In genomic region chr17:65137076-65137935, GRCh38 we compare ENCODE assay signal across 1 cellular context.
TF ChIP-seq lines count a peak whose summit lies in the region.

Gene RGS9, plus strand, starts transcription at chr17:65137370. Its CDS starts 171 bp downstream, at chr17:65137541.

TF ChIP-seq in K562, 482 proteins besides CTCF, POLR2A, EP300 and RAD21 (continued from another document and continues in another):
- no peak for TF ChIP-seq E2F5 (CRISPR knock-in tag; IDR thresholded peaks at IDR 0.05)
- no peak for TF ChIP-seq ZSCAN32 (CRISPR knock-in tag; IDR thresholded peaks at IDR 0.05)
- TF ChIP-seq ZNF830 (CRISPR knock-in tag; IDR thresholded peaks at IDR 0.05) = no peak
- no peak for TF ChIP-seq KAT8 (IDR thresholded peaks at IDR 0.05; ENCODE audit: low read depth)
- TF ChIP-seq CREM (IDR thresholded peaks at IDR 0.05; ENCODE audit: low read depth) = no peak
- TF ChIP-seq NBN (IDR thresholded peaks at IDR 0.05; ENCODE audit: low read depth) = no peak
- TF ChIP-seq MEF2A (IDR thresholded peaks at IDR 0.05; ENCODE audit: control insufficient read depth, low read depth, low read length) = no peak
- TF ChIP-seq ZNF644 (tag; IDR thresholded peaks at IDR 0.05; ENCODE audit: low read depth) = no peak
- TF ChIP-seq ZFP30 (CRISPR knock-in tag; IDR thresholded peaks at IDR 0.05; ENCODE audit: borderline replicate concordance) = no peak
- TF ChIP-seq STAT5B (CRISPR knock-in tag; IDR thresholded peaks at IDR 0.05) = no peak
- TF ChIP-seq, protein P1, sequence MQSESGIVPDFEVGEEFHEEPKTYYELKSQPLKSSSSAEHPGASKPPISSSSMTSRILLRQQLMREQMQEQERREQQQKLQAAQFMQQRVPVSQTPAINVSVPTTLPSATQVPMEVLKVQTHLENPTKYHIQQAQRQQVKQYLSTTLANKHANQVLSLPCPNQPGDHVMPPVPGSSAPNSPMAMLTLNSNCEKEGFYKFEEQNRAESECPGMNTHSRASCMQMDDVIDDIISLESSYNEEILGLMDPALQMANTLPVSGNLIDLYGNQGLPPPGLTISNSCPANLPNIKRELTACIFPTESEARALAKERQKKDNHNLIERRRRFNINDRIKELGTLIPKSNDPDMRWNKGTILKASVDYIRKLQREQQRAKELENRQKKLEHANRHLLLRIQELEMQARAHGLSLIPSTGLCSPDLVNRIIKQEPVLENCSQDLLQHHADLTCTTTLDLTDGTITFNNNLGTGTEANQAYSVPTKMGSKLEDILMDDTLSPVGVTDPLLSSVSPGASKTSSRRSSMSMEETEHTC (IDR thresholded peaks at IDR 0.05) = no peak
- TF ChIP-seq, protein P2, sequence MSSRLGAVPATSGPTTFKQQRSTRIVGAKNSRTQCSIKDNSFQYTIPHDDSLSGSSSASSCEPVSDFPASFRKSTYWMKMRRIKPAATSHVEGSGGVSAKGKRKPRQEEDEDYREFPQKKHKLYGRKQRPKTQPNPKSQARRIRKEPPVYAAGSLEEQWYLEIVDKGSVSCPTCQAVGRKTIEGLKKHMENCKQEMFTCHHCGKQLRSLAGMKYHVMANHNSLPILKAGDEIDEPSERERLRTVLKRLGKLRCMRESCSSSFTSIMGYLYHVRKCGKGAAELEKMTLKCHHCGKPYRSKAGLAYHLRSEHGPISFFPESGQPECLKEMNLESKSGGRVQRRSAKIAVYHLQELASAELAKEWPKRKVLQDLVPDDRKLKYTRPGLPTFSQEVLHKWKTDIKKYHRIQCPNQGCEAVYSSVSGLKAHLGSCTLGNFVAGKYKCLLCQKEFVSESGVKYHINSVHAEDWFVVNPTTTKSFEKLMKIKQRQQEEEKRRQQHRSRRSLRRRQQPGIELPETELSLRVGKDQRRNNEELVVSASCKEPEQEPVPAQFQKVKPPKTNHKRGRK (tag; IDR thresholded peaks at IDR 0.05) = no peak
- TF ChIP-seq RBM22 (IDR thresholded peaks at IDR 0.05; ENCODE audit: low read depth, low read length, poor library complexity, severe bottlenecking) = no peak
- TF ChIP-seq ZNF311 (CRISPR knock-in tag; IDR thresholded peaks at IDR 0.05) = no peak
- TF ChIP-seq ATF7 (IDR thresholded peaks at IDR 0.05) = peak; percentile 41; the same call in 1 of the 2 replicates
- TF ChIP-seq SMARCB1 (IDR thresholded peaks at IDR 0.05; ENCODE audit: insufficient read length, low read depth) = no peak
- no peak for TF ChIP-seq EP400 (IDR thresholded peaks at IDR 0.05)
- no peak for TF ChIP-seq SIN3A (IDR thresholded peaks at IDR 0.05; ENCODE audit: borderline replicate concordance in 2 of 2, control insufficient read depth in 1 of 2, low read depth in 2 of 2, low read length in 2 of 2)
- TF ChIP-seq ZNF766 (CRISPR knock-in tag; conservative IDR thresholded peaks at IDR 0.05) = no peak
- TF ChIP-seq, protein P3, sequence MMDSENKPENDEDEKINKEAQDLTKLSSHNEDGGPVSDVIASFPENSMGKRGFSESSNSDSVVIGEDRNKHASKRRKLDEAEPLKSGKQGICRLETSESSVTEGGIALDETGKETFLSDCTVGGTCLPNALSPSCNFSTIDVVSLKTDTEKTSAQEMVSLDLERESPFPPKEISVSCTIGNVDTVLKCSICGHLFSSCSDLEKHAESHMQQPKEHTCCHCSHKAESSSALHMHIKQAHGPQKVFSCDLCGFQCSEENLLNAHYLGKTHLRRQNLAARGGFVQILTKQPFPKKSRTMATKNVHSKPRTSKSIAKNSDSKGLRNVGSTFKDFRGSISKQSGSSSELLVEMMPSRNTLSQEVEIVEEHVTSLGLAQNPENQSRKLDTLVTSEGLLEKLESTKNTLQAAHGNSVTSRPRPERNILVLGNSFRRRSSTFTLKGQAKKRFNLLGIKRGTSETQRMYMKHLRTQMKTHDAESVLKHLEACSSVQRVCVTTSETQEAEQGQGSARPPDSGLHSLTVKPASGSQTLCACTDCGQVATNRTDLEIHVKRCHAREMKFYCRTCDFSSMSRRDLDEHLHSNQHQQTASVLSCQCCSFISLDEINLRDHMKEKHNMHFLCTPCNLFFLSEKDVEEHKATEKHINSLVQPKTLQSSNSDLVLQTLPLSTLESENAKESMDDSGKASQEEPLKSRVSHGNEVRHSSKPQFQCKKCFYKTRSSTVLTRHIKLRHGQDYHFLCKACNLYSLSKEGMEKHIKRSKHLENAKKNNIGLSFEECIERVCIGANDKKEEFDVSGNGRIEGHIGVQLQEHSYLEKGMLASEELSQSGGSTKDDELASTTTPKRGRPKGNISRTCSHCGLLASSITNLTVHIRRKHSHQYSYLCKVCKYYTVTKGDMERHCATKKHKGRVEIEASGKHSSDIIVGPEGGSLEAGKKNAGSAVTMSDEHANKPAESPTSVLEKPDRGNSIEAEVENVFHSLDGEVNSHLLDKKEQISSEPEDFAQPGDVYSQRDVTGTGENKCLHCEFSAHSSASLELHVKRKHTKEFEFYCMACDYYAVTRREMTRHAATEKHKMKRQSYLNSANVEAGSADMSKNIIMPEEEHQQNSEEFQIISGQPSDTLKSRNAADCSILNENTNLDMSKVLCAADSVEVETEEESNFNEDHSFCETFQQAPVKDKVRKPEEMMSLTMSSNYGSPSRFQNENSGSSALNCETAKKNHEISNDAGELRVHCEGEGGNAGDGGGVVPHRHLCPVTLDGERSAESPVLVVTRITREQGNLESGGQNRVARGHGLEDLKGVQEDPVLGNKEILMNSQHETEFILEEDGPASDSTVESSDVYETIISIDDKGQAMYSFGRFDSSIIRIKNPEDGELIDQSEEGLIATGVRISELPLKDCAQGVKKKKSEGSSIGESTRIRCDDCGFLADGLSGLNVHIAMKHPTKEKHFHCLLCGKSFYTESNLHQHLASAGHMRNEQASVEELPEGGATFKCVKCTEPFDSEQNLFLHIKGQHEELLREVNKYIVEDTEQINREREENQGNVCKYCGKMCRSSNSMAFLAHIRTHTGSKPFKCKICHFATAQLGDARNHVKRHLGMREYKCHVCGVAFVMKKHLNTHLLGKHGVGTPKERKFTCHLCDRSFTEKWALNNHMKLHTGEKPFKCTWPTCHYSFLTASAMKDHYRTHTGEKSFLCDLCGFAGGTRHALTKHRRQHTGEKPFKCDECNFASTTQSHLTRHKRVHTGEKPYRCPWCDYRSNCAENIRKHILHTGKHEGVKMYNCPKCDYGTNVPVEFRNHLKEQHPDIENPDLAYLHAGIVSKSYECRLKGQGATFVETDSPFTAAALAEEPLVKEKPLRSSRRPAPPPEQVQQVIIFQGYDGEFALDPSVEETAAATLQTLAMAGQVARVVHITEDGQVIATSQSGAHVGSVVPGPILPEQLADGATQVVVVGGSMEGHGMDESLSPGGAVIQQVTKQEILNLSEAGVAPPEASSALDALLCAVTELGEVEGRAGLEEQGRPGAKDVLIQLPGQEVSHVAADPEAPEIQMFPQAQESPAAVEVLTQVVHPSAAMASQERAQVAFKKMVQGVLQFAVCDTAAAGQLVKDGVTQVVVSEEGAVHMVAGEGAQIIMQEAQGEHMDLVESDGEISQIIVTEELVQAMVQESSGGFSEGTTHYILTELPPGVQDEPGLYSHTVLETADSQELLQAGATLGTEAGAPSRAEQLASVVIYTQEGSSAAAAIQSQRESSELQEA (IDR thresholded peaks at IDR 0.05; ENCODE audit: low read depth) = no peak
- TF ChIP-seq SUPT5H (IDR thresholded peaks at IDR 0.05) = no peak
- no peak for TF ChIP-seq TAF15 (IDR thresholded peaks at IDR 0.05; ENCODE audit: low read depth, low read length)
- no peak for TF ChIP-seq BRD9 (IDR thresholded peaks at IDR 0.05; ENCODE audit: low read depth, partially characterized antibody)
- TF ChIP-seq, protein P4, sequence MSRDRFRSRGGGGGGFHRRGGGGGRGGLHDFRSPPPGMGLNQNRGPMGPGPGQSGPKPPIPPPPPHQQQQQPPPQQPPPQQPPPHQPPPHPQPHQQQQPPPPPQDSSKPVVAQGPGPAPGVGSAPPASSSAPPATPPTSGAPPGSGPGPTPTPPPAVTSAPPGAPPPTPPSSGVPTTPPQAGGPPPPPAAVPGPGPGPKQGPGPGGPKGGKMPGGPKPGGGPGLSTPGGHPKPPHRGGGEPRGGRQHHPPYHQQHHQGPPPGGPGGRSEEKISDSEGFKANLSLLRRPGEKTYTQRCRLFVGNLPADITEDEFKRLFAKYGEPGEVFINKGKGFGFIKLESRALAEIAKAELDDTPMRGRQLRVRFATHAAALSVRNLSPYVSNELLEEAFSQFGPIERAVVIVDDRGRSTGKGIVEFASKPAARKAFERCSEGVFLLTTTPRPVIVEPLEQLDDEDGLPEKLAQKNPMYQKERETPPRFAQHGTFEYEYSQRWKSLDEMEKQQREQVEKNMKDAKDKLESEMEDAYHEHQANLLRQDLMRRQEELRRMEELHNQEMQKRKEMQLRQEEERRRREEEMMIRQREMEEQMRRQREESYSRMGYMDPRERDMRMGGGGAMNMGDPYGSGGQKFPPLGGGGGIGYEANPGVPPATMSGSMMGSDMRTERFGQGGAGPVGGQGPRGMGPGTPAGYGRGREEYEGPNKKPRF (IDR thresholded peaks at IDR 0.05; ENCODE audit: low read depth, low read length) = no peak
- no peak for TF ChIP-seq ZNF143 (CRISPR knock-in tag; IDR thresholded peaks at IDR 0.05)
- TF ChIP-seq TARDBP (IDR thresholded peaks at IDR 0.05) = 0 out of 2 replicates have a peak, but pooled peaks have one; percentile 44
- no peak for TF ChIP-seq POLR2B (IDR thresholded peaks at IDR 0.05; ENCODE audit: low read depth, partially characterized antibody)
- TF ChIP-seq SP2 (IDR thresholded peaks at IDR 0.05; ENCODE audit: extremely low read depth, low read depth, low read length, poor library complexity, severe bottlenecking) = no peak
- no peak for TF ChIP-seq NCOA2 (IDR thresholded peaks at IDR 0.05; ENCODE audit: partially characterized antibody in 2 of 2)
- no peak for TF ChIP-seq ZNF347 (CRISPR knock-in tag; IDR thresholded peaks at IDR 0.05; ENCODE audit: low read depth)
- TF ChIP-seq AFF1 (IDR thresholded peaks at IDR 0.05; ENCODE audit: low read depth in 1 of 2, partially characterized antibody in 2 of 2) = no peak
- TF ChIP-seq PHF8 (IDR thresholded peaks at IDR 0.05; ENCODE audit: borderline replicate concordance, low read length) = no peak
- no peak for TF ChIP-seq ARHGAP35 (IDR thresholded peaks at IDR 0.05; ENCODE audit: partially characterized antibody)
- TF ChIP-seq SOX6 (IDR thresholded peaks at IDR 0.05) = no peak
- TF ChIP-seq NR2C1 (IDR thresholded peaks at IDR 0.05) = no peak
- TF ChIP-seq NR2C1 (tag; IDR thresholded peaks at IDR 0.05) = no peak
- TF ChIP-seq TAF9B (IDR thresholded peaks at IDR 0.05; ENCODE audit: partially characterized antibody) = no peak
- no peak for TF ChIP-seq ZNF274 (IDR thresholded peaks at IDR 0.05; ENCODE audit: borderline replicate concordance, low read depth, low read length)
- TF ChIP-seq ZKSCAN8 (CRISPR knock-in tag; IDR thresholded peaks at IDR 0.05) = no peak
- TF ChIP-seq ZNF184 (CRISPR knock-in tag; IDR thresholded peaks at IDR 0.05) = no peak
- TF ChIP-seq, protein P5, sequence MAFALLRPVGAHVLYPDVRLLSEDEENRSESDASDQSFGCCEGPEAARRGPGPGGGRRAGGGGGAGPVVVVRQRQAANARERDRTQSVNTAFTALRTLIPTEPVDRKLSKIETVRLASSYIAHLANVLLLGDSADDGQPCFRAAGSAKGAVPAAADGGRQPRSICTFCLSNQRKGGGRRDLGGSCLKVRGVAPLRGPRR (CRISPR knock-in tag; IDR thresholded peaks at IDR 0.05) = no peak
- no peak for TF ChIP-seq CBFA2T2 (conservative IDR thresholded peaks at IDR 0.05)
- no peak for TF ChIP-seq MCM5 (IDR thresholded peaks at IDR 0.05; ENCODE audit: low read depth)
- no peak for TF ChIP-seq SIX5 (IDR thresholded peaks at IDR 0.05; ENCODE audit: borderline replicate concordance in 1 of 2, insufficient read depth in 1 of 2, low read depth in 1 of 2, low read length in 2 of 2)
- no peak for TF ChIP-seq RBM39 (optimal IDR thresholded peaks at IDR 0.05; ENCODE audit: low read depth, low read length)
- TF ChIP-seq E2F4 (CRISPR knock-in tag; IDR thresholded peaks at IDR 0.05; ENCODE audit: low read depth) = no peak
- no peak for TF ChIP-seq TCFL5 (CRISPR knock-in tag; conservative IDR thresholded peaks at IDR 0.05)
- TF ChIP-seq ZNF121 (CRISPR knock-in tag; conservative IDR thresholded peaks at IDR 0.05) = no peak
- no peak; the same call in 1 of the 2 replicates for TF ChIP-seq MTA3 (IDR thresholded peaks at IDR 0.05; ENCODE audit: borderline replicate concordance)
- TF ChIP-seq SRSF3 (IDR thresholded peaks at IDR 0.05; ENCODE audit: insufficient read depth, low read length) = no peak
